In genomic region chr19:1399079-1399478, GRCh38 we compare ENCODE assay signal across 20 cellular contexts. TPM values are rescaled to one million over a fixed set of nuclear protein-coding genes. Genes with fewer than 3 reads are reported as not detected.
DNase-seq lines count a peak whose midpoint lies in the region; ATAC-seq, FAIRE-seq and TF ChIP-seq lines count a peak whose summit lies in the region.
"Had no signal": no experiment of that assay in that cellular context is flagged by ENCODE, and none has a peak within 500 bp of the region (broad histone marks: within the 10 kb centered on the region; RNA-seq: fewer than 3 reads in every experiment).

No MANE protein-coding gene starts in this region.

- no peak for ATAC-seq in activated naive CD8-positive, alpha-beta T cell treated with anti-CD3 and anti-CD28 coated beads, Interleukin-2, amount 50 U/mL, for 24 hours
- ATAC-seq: CD8-positive, alpha-beta T cell had no signal

- H3K9me3 Mint-ChIP-seq in activated naive CD8-positive, alpha-beta T cell treated with anti-CD3 and anti-CD28 coated beads for 36 hours, result no peaks in the 10 kb centered on the region
- no peaks in the 10 kb centered on the region for H3K9me3 Mint-ChIP-seq in activated naive CD8-positive, alpha-beta T cell treated with anti-CD3 and anti-CD28 coated beads, Interleukin-2, amount 50 U/mL, for 24 hours
- H3K9me3 Mint-ChIP-seq: CD8-positive, alpha-beta T cell had no signal

- H3K4me1 ChIP-seq in kidney (ENCODE audit: control insufficient read depth in 1 of 2, insufficient read depth in 1 of 2, low read depth in 1 of 2, low read length in 2 of 2), result peaks cover 0 to 14% of the 10 kb centered on the region in 2 donors

- peaks cover 5% of the 10 kb centered on the region for H3K36me3 Mint-ChIP-seq in activated naive CD8-positive, alpha-beta T cell treated with anti-CD3 and anti-CD28 coated beads for 36 hours
- no peaks in the 10 kb centered on the region for H3K36me3 Mint-ChIP-seq in activated naive CD8-positive, alpha-beta T cell treated with anti-CD3 and anti-CD28 coated beads, Interleukin-2, amount 50 U/mL, for 24 hours (ENCODE audit: low read depth)

- no peak for TF ChIP-seq CTCF in kidney (IDR thresholded peaks at IDR 0.05; ENCODE audit: borderline replicate concordance, extremely low read depth, insufficient read depth)

- intact Hi-C loops in kidney (cut with DNase I), result no loop called here

- no peak for DNase-seq in activated naive CD8-positive, alpha-beta T cell treated with anti-CD3 and anti-CD28 coated beads for 36 hours
- DNase-seq in activated naive CD8-positive, alpha-beta T cell treated with anti-CD3 and anti-CD28 coated beads, Interleukin-2, amount 50 U/mL, for 24 hours, result no peak
- DNase-seq in kidney (peak; percentile 67), substantia nigra (lab: John Stamatoyannopoulos, UW) (no peak), DMS114 treated with DMSO at 0.1 percent for 48 hours (lab: John Stamatoyannopoulos, UW; ENCODE audit: unreplicated experiment) (no peak), iPS-NIHi11 (ENCODE audit: low spot score) (no peak)
- DNase-seq: CD8-positive, alpha-beta T cell; DMS79 treated with DMSO at 0.1 percent for 48 hours; KBM-7; MV-4-11; NCI-H1417; NCI-H2029; NCI-H774; PC-9; SJCRH30 had no signal

- peaks cover 10% of the 10 kb centered on the region for H3K4me1 Mint-ChIP-seq in activated naive CD8-positive, alpha-beta T cell treated with anti-CD3 and anti-CD28 coated beads for 36 hours
- H3K4me1 Mint-ChIP-seq in activated naive CD8-positive, alpha-beta T cell treated with anti-CD3 and anti-CD28 coated beads, Interleukin-2, amount 50 U/mL, for 24 hours, result peaks cover 16% of the 10 kb centered on the region

- H3K9ac ChIP-seq in kidney (ENCODE audit: low read length in 2 of 2), result no peak overlapping the region

- H3K27ac Mint-ChIP-seq in activated naive CD8-positive, alpha-beta T cell treated with anti-CD3 and anti-CD28 coated beads for 36 hours, result no peak overlapping the region
- no peak overlapping the region for H3K27ac Mint-ChIP-seq in activated naive CD8-positive, alpha-beta T cell treated with anti-CD3 and anti-CD28 coated beads, Interleukin-2, amount 50 U/mL, for 24 hours
- H3K27ac Mint-ChIP-seq: CD8-positive, alpha-beta T cell had no signal

- no peak overlapping the region for H3K4me3 ChIP-seq in kidney (ENCODE audit: low read length in 2 of 2)
- H3K4me3 ChIP-seq: HAP-1, PC-9, SJCRH30 had no signal

- H3K27ac ChIP-seq in kidney (ENCODE audit: low read depth in 2 of 2, low read length in 2 of 2), result no peak overlapping the region
- H3K27ac ChIP-seq in substantia nigra (ENCODE audit: low read depth, low read length, poor library complexity, severe bottlenecking), result peak overlapping the region; percentile 80
- H3K27ac ChIP-seq: HL-60, PC-9, SJCRH30 had no signal

- peaks cover 12% of the 10 kb centered on the region for H3K27me3 Mint-ChIP-seq in activated naive CD8-positive, alpha-beta T cell treated with anti-CD3 and anti-CD28 coated beads for 36 hours
- H3K27me3 Mint-ChIP-seq in activated naive CD8-positive, alpha-beta T cell treated with anti-CD3 and anti-CD28 coated beads, Interleukin-2, amount 50 U/mL, for 24 hours, result peaks cover 5% of the 10 kb centered on the region

- no peaks in the 10 kb centered on the region for H3K36me3 ChIP-seq in kidney (ENCODE audit: control insufficient read depth in 1 of 2, insufficient read depth in 2 of 2, low read length in 2 of 2)
- H3K36me3 ChIP-seq: SJCRH30 had no signal

- no peak for FAIRE-seq in kidney (lab: Jason Lieb, UNC)
- FAIRE-seq: D721Med, G401.6, HTR-8/SVneo had no signal

- no peaks in the 10 kb centered on the region for H3K9me3 ChIP-seq in kidney (ENCODE audit: control insufficient read depth in 1 of 2, low read length in 2 of 2)
- H3K9me3 ChIP-seq: HAP-1, SJCRH30 had no signal

- H3K4me3 Mint-ChIP-seq in activated naive CD8-positive, alpha-beta T cell treated with anti-CD3 and anti-CD28 coated beads for 36 hours, result peak overlapping the region; percentile 22
- H3K4me3 Mint-ChIP-seq in activated naive CD8-positive, alpha-beta T cell treated with anti-CD3 and anti-CD28 coated beads, Interleukin-2, amount 50 U/mL, for 24 hours, result no peak overlapping the region
- H3K4me3 Mint-ChIP-seq: CD8-positive, alpha-beta T cell had no signal

RNA-seq across cellular contexts. Expression of gene GAMT, which starts 2.3 kb away (rescaled TPM):
- 10 to 100 TPM; 36.5 to 37.6 TPM for total RNA-seq in activated naive CD8-positive, alpha-beta T cell treated with anti-CD3 and anti-CD28 coated beads for 36 hours
- 16.3 TPM for total RNA-seq in kidney
- 209 TPM for polyA plus RNA-seq in kidney (ENCODE audit: insufficient read depth, low read depth, low replicate concordance)

RNA-seq across cellular contexts. Expression of gene DAZAP1, which starts 8.3 kb away (rescaled TPM):
- 100 to 1,000 TPM; 287 to 297 TPM for total RNA-seq in activated naive CD8-positive, alpha-beta T cell treated with anti-CD3 and anti-CD28 coated beads for 36 hours
- 98.5 TPM for total RNA-seq in kidney
- polyA plus RNA-seq in kidney (ENCODE audit: insufficient read depth, low read depth, low replicate concordance), result 47.7 TPM

RNA-seq across cellular contexts. Expression of gene NDUFS7, which starts 15.4 kb away (rescaled TPM):
- total RNA-seq in activated naive CD8-positive, alpha-beta T cell treated with anti-CD3 and anti-CD28 coated beads for 36 hours, result 100 to 1,000 TPM in 1 of 2 experiments, 10 to 100 TPM in 1; 98.7 to 101 TPM
- 85.5 TPM for total RNA-seq in kidney
- 265 TPM for polyA plus RNA-seq in kidney (ENCODE audit: insufficient read depth, low read depth, low replicate concordance)

RNA-seq across cellular contexts. Expression of gene RPS15, which starts 39.1 kb away (rescaled TPM):
- total RNA-seq in activated naive CD8-positive, alpha-beta T cell treated with anti-CD3 and anti-CD28 coated beads for 36 hours, result 1,000 to 10,000 TPM; 1,472 to 1,524 TPM
- total RNA-seq in kidney, result 893 TPM
- 1,823 TPM for polyA plus RNA-seq in kidney (ENCODE audit: insufficient read depth, low read depth, low replicate concordance)

RNA-seq across cellular contexts. Expression of gene APC2, which starts 50.8 kb away (rescaled TPM):
- under 1 TPM; 0.21 to 0.26 TPM for total RNA-seq in activated naive CD8-positive, alpha-beta T cell treated with anti-CD3 and anti-CD28 coated beads for 36 hours
- total RNA-seq in kidney, result 0.25 TPM
- polyA plus RNA-seq in kidney (ENCODE audit: insufficient read depth, low read depth, low replicate concordance), result not detected
